In the genomic region with DNA sequence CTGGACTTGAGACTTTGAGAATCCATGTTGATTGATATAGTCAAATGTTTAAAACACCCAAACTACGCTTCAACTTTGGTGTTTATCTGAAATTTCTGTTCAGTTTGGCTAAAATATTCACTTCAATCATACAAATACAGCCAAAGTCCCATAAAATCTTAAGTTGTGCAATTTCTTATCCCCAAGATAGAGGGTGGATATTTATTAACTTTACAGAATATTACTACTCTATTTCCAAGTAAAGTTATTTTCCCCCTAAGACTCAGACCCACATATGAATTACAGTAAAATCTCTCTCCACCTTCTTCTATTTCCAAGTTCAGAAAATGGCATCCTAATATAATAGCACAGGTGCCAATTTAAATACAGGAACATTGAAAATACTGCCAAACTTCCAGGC, we compare ENCODE assay signal across 22 cellular contexts.
"Had no signal": no experiment of that assay in that cellular context is flagged by ENCODE, and none has a peak within 500 bp of the region (broad histone marks: within the 10 kb centered on the region; RNA-seq: fewer than 3 reads in every experiment).

No MANE protein-coding gene starts in this region.

- ATAC-seq: activated CD8-positive, alpha-beta T cell treated with anti-CD3 and anti-CD28 coated beads, Interleukin-2, amount 10 ng/mL, durations not matched to agents 7 days and 5 days; body of pancreas had no signal

- H3K27ac ChIP-seq: body of pancreas had no signal

- H3K9me3 ChIP-seq: body of pancreas had no signal

- H3K27ac Mint-ChIP-seq: activated CD8-positive, alpha-beta T cell treated with anti-CD3 and anti-CD28 coated beads, Interleukin-2, amount 10 ng/mL, durations not matched to agents 7 days and 5 days; activated naive CD8-positive, alpha-beta T cell treated with anti-CD3 and anti-CD28 coated beads, Interleukin-2, amount 10 ng/mL, durations not matched to agents 7 days and 5 days; T-helper 1 cell treated with Interleukin-12 subunit alpha and Interleukin-12 subunit beta and Interleukin-4 antibody, amounts not matched to agents 30 μg/mL and 1 μg/mL, for 36 hours had no signal

- DNase-seq: activated CD4-positive, alpha-beta T cell treated with anti-CD3 and anti-CD28 coated beads for 48 hours; activated CD4-positive, alpha-beta T cell treated with anti-CD3 and anti-CD28 coated beads, Interleukin-2, amount 50 U/mL, for 4 hours; activated CD4-positive, CD25-positive, alpha-beta regulatory T cell treated with anti-CD3 and anti-CD28 coated beads, Interleukin-2, amount 50 U/mL, for 72 hours; activated CD8-positive, alpha-beta memory T cell treated with anti-CD3 and anti-CD28 coated beads, Interleukin-2, amount 50 U/mL, for 48 hours; activated CD8-positive, alpha-beta T cell treated with anti-CD3 and anti-CD28 coated beads, Interleukin-2, amount 10 ng/mL, durations not matched to agents 7 days and 5 days; activated naive CD4-positive, alpha-beta T cell treated with anti-CD3 and anti-CD28 coated beads, Interleukin-2, amount 50 U/mL, for 16 hours; activated naive CD8-positive, alpha-beta T cell treated with anti-CD3 and anti-CD28 coated beads, Interleukin-2, amount 10 ng/mL, durations not matched to agents 7 days and 5 days; activated T-cell treated with anti-CD3 and anti-CD28 coated beads, Interleukin-2, amount 50 U/mL, for 1 hour; aorta; body of pancreas; KG1; MV-4-11; NCI-H1092 treated with DMSO at 0.1 percent for 48 hours; NCI-H1417 treated with DMSO at 0.1 percent for 48 hours; NCI-H1694; NCI-H2029 treated with DMSO at 0.1 percent for 48 hours; NCI-H345; NCI-H510A; NCI-H82; NK-92 treated with Interleukin-12 subunit alpha and Interleukin-12 subunit beta, amount 100 ng/mL, for 24 hours; SHP77 treated with DMSO at 0.1 percent for 48 hours had no signal

- H3K4me3 ChIP-seq: body of pancreas had no signal

- H3K27me3 ChIP-seq: body of pancreas had no signal

- H3K4me3 Mint-ChIP-seq: activated CD8-positive, alpha-beta T cell treated with anti-CD3 and anti-CD28 coated beads, Interleukin-2, amount 10 ng/mL, durations not matched to agents 7 days and 5 days; activated naive CD8-positive, alpha-beta T cell treated with anti-CD3 and anti-CD28 coated beads, Interleukin-2, amount 10 ng/mL, durations not matched to agents 7 days and 5 days; T-helper 1 cell treated with Interleukin-12 subunit alpha and Interleukin-12 subunit beta and Interleukin-4 antibody, amounts not matched to agents 30 μg/mL and 1 μg/mL, for 36 hours had no signal
